19 cellular contexts compared by ENCODE assay signal in genomic region chr6:139172151-139172550, GRCh38. TPM values are rescaled to one million over a fixed set of nuclear protein-coding genes. Genes with fewer than 3 reads are reported as not detected.
A peak's percentile ranks its signal among the peaks of the same experiment; 100 is the strongest.
DNase-seq lines count a peak whose midpoint lies in the region; ATAC-seq lines count a peak whose summit lies in the region.
"Had no signal": no experiment of that assay in that cellular context is flagged by ENCODE, and none has a peak within 500 bp of the region (broad histone marks: within the 10 kb centered on the region; RNA-seq: fewer than 3 reads in every experiment).

No MANE protein-coding gene starts in this region.

- peaks cover 91% of the 10 kb centered on the region for H3K36me3 Mint-ChIP-seq in activated T-cell treated with anti-CD3 and anti-CD28 coated beads, Interleukin-2, amount 50 U/mL, for 24 hours (ENCODE audit: low read depth)
- H3K36me3 Mint-ChIP-seq in activated T-cell treated with anti-CD3 and anti-CD28 coated beads, Interleukin-2, amount 50 U/mL, for 4 hours (ENCODE audit: insufficient read depth) = peaks cover 61% of the 10 kb centered on the region
- peaks cover 100% of the 10 kb centered on the region for H3K36me3 Mint-ChIP-seq in activated T-helper 17 cell treated with anti-CD3 and anti-CD28 coated beads, Interleukin-2, amount 50 U/mL, for 72 hours (ENCODE audit: low read depth)
- H3K36me3 Mint-ChIP-seq in natural killer cell treated with Interleukin-12 subunit alpha and Interleukin-12 subunit beta and Interleukin-15 and Interleukin-18, amount 100 ng/mL, for 72 hours = peaks cover 38% of the 10 kb centered on the region

- ATAC-seq in activated T-cell treated with anti-CD3 and anti-CD28 coated beads, Interleukin-2, amount 50 U/mL, for 4 hours = no peak
- ATAC-seq in GM19463 (IDR thresholded peaks at IDR 0.05; ENCODE audit: unreplicated experiment) (peak; percentile 12), esophagus mucosa (no peak)
- no peak for ATAC-seq in activated T-helper 17 cell treated with anti-CD3 and anti-CD28 coated beads, Interleukin-2, amount 50 U/mL, for 72 hours (replicated peaks)
- no peak for ATAC-seq in natural killer cell treated with Interleukin-12 subunit alpha and Interleukin-12 subunit beta and Interleukin-15 and Interleukin-18, amount 100 ng/mL, for 72 hours
- ATAC-seq: left colon, PC-3 had no signal

- peaks cover 93% of the 10 kb centered on the region for H3K4me1 Mint-ChIP-seq in activated T-cell treated with anti-CD3 and anti-CD28 coated beads, Interleukin-2, amount 50 U/mL, for 24 hours (ENCODE audit: low read depth)
- peaks cover 92% of the 10 kb centered on the region for H3K4me1 Mint-ChIP-seq in activated T-cell treated with anti-CD3 and anti-CD28 coated beads, Interleukin-2, amount 50 U/mL, for 4 hours (ENCODE audit: low read depth)
- peaks cover 82% of the 10 kb centered on the region for H3K4me1 Mint-ChIP-seq in activated T-helper 17 cell treated with anti-CD3 and anti-CD28 coated beads, Interleukin-2, amount 50 U/mL, for 72 hours
- H3K4me1 Mint-ChIP-seq in natural killer cell treated with Interleukin-12 subunit alpha and Interleukin-12 subunit beta and Interleukin-15 and Interleukin-18, amount 100 ng/mL, for 72 hours (ENCODE audit: low read depth in 2 of 2) = peaks cover 69 to 80% of the 10 kb centered on the region in 2 donors
- H3K4me1 Mint-ChIP-seq: neural progenitor cell had no signal

- no peaks in the 10 kb centered on the region for H3K27me3 Mint-ChIP-seq in activated T-cell treated with anti-CD3 and anti-CD28 coated beads, Interleukin-2, amount 50 U/mL, for 24 hours
- H3K27me3 Mint-ChIP-seq in activated T-cell treated with anti-CD3 and anti-CD28 coated beads, Interleukin-2, amount 50 U/mL, for 4 hours (ENCODE audit: low read depth) = no peaks in the 10 kb centered on the region
- no peaks in the 10 kb centered on the region for H3K27me3 Mint-ChIP-seq in activated T-helper 17 cell treated with anti-CD3 and anti-CD28 coated beads, Interleukin-2, amount 50 U/mL, for 72 hours
- H3K27me3 Mint-ChIP-seq in natural killer cell treated with Interleukin-12 subunit alpha and Interleukin-12 subunit beta and Interleukin-15 and Interleukin-18, amount 100 ng/mL, for 72 hours = no peaks in the 10 kb centered on the region
- H3K27me3 Mint-ChIP-seq: IgD-negative memory B cell, progenitor cell of endocrine pancreas had no signal

- H3K27ac Mint-ChIP-seq in activated T-cell treated with anti-CD3 and anti-CD28 coated beads, Interleukin-2, amount 50 U/mL, for 24 hours = peak overlapping the region; percentile 93
- H3K27ac Mint-ChIP-seq in activated T-helper 17 cell treated with anti-CD3 and anti-CD28 coated beads, Interleukin-2, amount 50 U/mL, for 72 hours = peak overlapping the region; percentile 88
- H3K27ac Mint-ChIP-seq in natural killer cell treated with Interleukin-12 subunit alpha and Interleukin-12 subunit beta and Interleukin-15 and Interleukin-18, amount 100 ng/mL, for 72 hours = peak overlapping the region; percentile 68 to 79
- H3K27ac Mint-ChIP-seq: GM23338, neural progenitor cell, progenitor cell of endocrine pancreas had no signal

- DNase-seq in activated T-cell treated with anti-CD3 and anti-CD28 coated beads, Interleukin-2, amount 50 U/mL, for 24 hours = no peak
- DNase-seq in activated T-cell treated with anti-CD3 and anti-CD28 coated beads, Interleukin-2, amount 50 U/mL, for 4 hours = no peak
- no peak for DNase-seq in natural killer cell treated with Interleukin-12 subunit alpha and Interleukin-12 subunit beta and Interleukin-15 and Interleukin-18, amount 100 ng/mL, for 72 hours (ENCODE audit: low spot score)
- DNase-seq in NCI-H1092 (lab: John Stamatoyannopoulos, UW) (no peak), AML-193 (lab: John Stamatoyannopoulos, UW) (no peak)
- DNase-seq: activated effector memory CD4-positive, alpha-beta T cell treated with anti-CD3 and anti-CD28 coated beads, Interleukin-2, amount 50 U/mL, for 16 hours; effector memory CD4-positive, alpha-beta T cell; left colon; mesendoderm; NCI-H1694 treated with DMSO at 0.1 percent for 48 hours; PC-3; SHP77 had no signal

- H3K4me3 Mint-ChIP-seq in activated T-cell treated with anti-CD3 and anti-CD28 coated beads, Interleukin-2, amount 50 U/mL, for 24 hours = peak overlapping the region; percentile 51
- no peak overlapping the region for H3K4me3 Mint-ChIP-seq in activated T-cell treated with anti-CD3 and anti-CD28 coated beads, Interleukin-2, amount 50 U/mL, for 4 hours
- H3K4me3 Mint-ChIP-seq in activated T-helper 17 cell treated with anti-CD3 and anti-CD28 coated beads, Interleukin-2, amount 50 U/mL, for 72 hours = peak overlapping the region; percentile 63
- H3K4me3 Mint-ChIP-seq in natural killer cell treated with Interleukin-12 subunit alpha and Interleukin-12 subunit beta and Interleukin-15 and Interleukin-18, amount 100 ng/mL, for 72 hours = no peak overlapping the region
- H3K4me3 Mint-ChIP-seq: GM23338, neural progenitor cell had no signal

- no peaks in the 10 kb centered on the region for H3K9me3 Mint-ChIP-seq in activated T-cell treated with anti-CD3 and anti-CD28 coated beads, Interleukin-2, amount 50 U/mL, for 24 hours
- no peaks in the 10 kb centered on the region for H3K9me3 Mint-ChIP-seq in activated T-cell treated with anti-CD3 and anti-CD28 coated beads, Interleukin-2, amount 50 U/mL, for 4 hours
- H3K9me3 Mint-ChIP-seq in activated T-helper 17 cell treated with anti-CD3 and anti-CD28 coated beads, Interleukin-2, amount 50 U/mL, for 72 hours = no peaks in the 10 kb centered on the region
- H3K9me3 Mint-ChIP-seq in natural killer cell treated with Interleukin-12 subunit alpha and Interleukin-12 subunit beta and Interleukin-15 and Interleukin-18, amount 100 ng/mL, for 72 hours = no peaks in the 10 kb centered on the region
- H3K9me3 Mint-ChIP-seq: GM23338, neural progenitor cell had no signal

RNA-seq across cellular contexts. Expression of gene HECA, which starts 37.3 kb away (rescaled TPM):
- 10 to 100 TPM; 54.4 to 65.7 (median 57.5) TPM for total RNA-seq in activated T-cell treated with anti-CD3 and anti-CD28 coated beads, Interleukin-2, amount 50 U/mL, for 4 hours
- total RNA-seq in activated T-helper 17 cell treated with anti-CD3 and anti-CD28 coated beads, Interleukin-2, amount 50 U/mL, for 72 hours = 10 to 100 TPM; 67.0 to 85.7 TPM
- 10 to 100 TPM; 30.3 to 34.5 TPM for total RNA-seq in natural killer cell treated with Interleukin-12 subunit alpha and Interleukin-12 subunit beta and Interleukin-15 and Interleukin-18, amount 100 ng/mL, for 72 hours
- 23.6 TPM for total RNA-seq in esophagus mucosa

Comparison
In these comparisons a context has a peak if more than half of its experiments do, and no peak if none do; other contexts are left out.
1. H3K4me3 Mint-ChIP-seq: peak in activated T-cell treated with anti-CD3 and anti-CD28 coated beads, Interleukin-2, amount 50 U/mL, for 24 hours (single experiment) and activated T-helper 17 cell treated with anti-CD3 and anti-CD28 coated beads, Interleukin-2, amount 50 U/mL, for 72 hours (single experiment); none in activated T-cell treated with anti-CD3 and anti-CD28 coated beads, Interleukin-2, amount 50 U/mL, for 4 hours (single experiment) and natural killer cell treated with Interleukin-12 subunit alpha and Interleukin-12 subunit beta and Interleukin-15 and Interleukin-18, amount 100 ng/mL, for 72 hours (single experiment).
2. Peak in every context shown above with its lines, with median percentiles within 50 percentile points of each other: H3K27ac Mint-ChIP-seq.